In genomic region chr2:54666741-54667639, GRCh38 we compare ENCODE assay signal across 1 cellular context.
TF ChIP-seq lines count a peak whose summit lies in the region.

No MANE protein-coding gene starts in this region.

TF ChIP-seq in HepG2, 621 proteins besides CTCF, POLR2A, EP300 and RAD21 (continued from another document and continues in another):
- TF ChIP-seq SMAD1 (CRISPR knock-in tag; IDR thresholded peaks at IDR 0.05; ENCODE audit: borderline replicate concordance, low read depth) (peak; percentile 82; the same call in 1 of the 2 replicates), PAXIP1 (CRISPR knock-in tag; conservative IDR thresholded peaks at IDR 0.05) (peak; percentile 85), ZSCAN30 (CRISPR knock-in tag; IDR thresholded peaks at IDR 0.05) (no peak), U2AF2 (IDR thresholded peaks at IDR 0.05; ENCODE audit: low read depth, low read length) (no peak), ZNF333 (CRISPR knock-in tag; IDR thresholded peaks at IDR 0.05; ENCODE audit: borderline replicate concordance) (no peak), TIGD3 (CRISPR knock-in tag; IDR thresholded peaks at IDR 0.05; ENCODE audit: borderline replicate concordance) (no peak), NFIC (IDR thresholded peaks at IDR 0.05; ENCODE audit: low read length) (no peak), ZNF777 (CRISPR knock-in tag; IDR thresholded peaks at IDR 0.05) (no peak), HHEX (CRISPR knock-in tag; IDR thresholded peaks at IDR 0.05) (no peak), HCFC1 (IDR thresholded peaks at IDR 0.05; ENCODE audit: low read depth, low read length) (no peak), ZNF614 (CRISPR knock-in tag; IDR thresholded peaks at IDR 0.05; ENCODE audit: borderline replicate concordance) (peak; percentile 93), RORA (CRISPR knock-in tag; IDR thresholded peaks at IDR 0.05) (no peak), ZNF281 (CRISPR knock-in tag; IDR thresholded peaks at IDR 0.05; ENCODE audit: borderline replicate concordance) (no peak), HNRNPUL1 (IDR thresholded peaks at IDR 0.05; ENCODE audit: low read depth, low read length) (no peak), JUN (CRISPR knock-in tag; IDR thresholded peaks at IDR 0.05) (no peak), ZBTB25 (CRISPR knock-in tag; IDR thresholded peaks at IDR 0.05) (peak; percentile 79), ZNF747 (CRISPR knock-in tag; IDR thresholded peaks at IDR 0.05; ENCODE audit: borderline replicate concordance) (peak; percentile 38; the same call in 1 of the 2 replicates), ZNF430 (CRISPR knock-in tag; IDR thresholded peaks at IDR 0.05) (no peak), MIXL1 (CRISPR knock-in tag; IDR thresholded peaks at IDR 0.05) (peak; percentile 74), ZNF558 (CRISPR knock-in tag; IDR thresholded peaks at IDR 0.05; ENCODE audit: borderline replicate concordance) (no peak), ZNF383 (CRISPR knock-in tag; IDR thresholded peaks at IDR 0.05; ENCODE audit: borderline replicate concordance) (no peak), SUZ12 (IDR thresholded peaks at IDR 0.05; ENCODE audit: low read depth, low read length) (no peak), ZBTB7B (CRISPR knock-in tag; IDR thresholded peaks at IDR 0.05) (peak; percentile 95), ZNF468 (CRISPR knock-in tag; IDR thresholded peaks at IDR 0.05) (no peak), HDAC1 (CRISPR knock-in tag; IDR thresholded peaks at IDR 0.05) (peak; percentile 55), PLRG1 (conservative IDR thresholded peaks at IDR 0.05) (no peak), KAT2B (IDR thresholded peaks at IDR 0.05; ENCODE audit: borderline replicate concordance, low read depth, low read length) (no peak), E2F2 (CRISPR knock-in tag; IDR thresholded peaks at IDR 0.05; ENCODE audit: borderline replicate concordance) (no peak), SMARCC2 (IDR thresholded peaks at IDR 0.05) (no peak), ZNF547 (CRISPR knock-in tag; IDR thresholded peaks at IDR 0.05) (peak; percentile 66; the same call in 1 of the 2 replicates), JDP2 (CRISPR knock-in tag; IDR thresholded peaks at IDR 0.05; ENCODE audit: borderline replicate concordance) (no peak), ZNF704 (CRISPR knock-in tag; IDR thresholded peaks at IDR 0.05; ENCODE audit: borderline replicate concordance) (no peak), ZBTB34 (CRISPR knock-in tag; IDR thresholded peaks at IDR 0.05) (no peak), HOXA3 (CRISPR knock-in tag; IDR thresholded peaks at IDR 0.05) (peak; percentile 89), MXD1 (CRISPR knock-in tag; IDR thresholded peaks at IDR 0.05) (no peak), NCOA2 (CRISPR knock-in tag; IDR thresholded peaks at IDR 0.05) (peak; percentile 94), CSRNP2 (CRISPR knock-in tag; conservative IDR thresholded peaks at IDR 0.05; ENCODE audit: low read depth) (no peak), ZNF451 (CRISPR knock-in tag; IDR thresholded peaks at IDR 0.05) (0 out of 2 replicates have a peak, but pooled peaks have one; percentile 24), ZBTB42 (CRISPR knock-in tag; IDR thresholded peaks at IDR 0.05) (no peak), E2F5 (CRISPR knock-in tag; conservative IDR thresholded peaks at IDR 0.05) (no peak), NFKB2 (CRISPR knock-in tag; IDR thresholded peaks at IDR 0.05; ENCODE audit: borderline replicate concordance) (peak; percentile 37; the same call in 1 of the 2 replicates), TAF15 (IDR thresholded peaks at IDR 0.05; ENCODE audit: low read depth, low read length, poor library complexity, severe bottlenecking) (no peak), NFKBIZ (CRISPR knock-in tag; IDR thresholded peaks at IDR 0.05) (0 out of 2 replicates have a peak, but pooled peaks have one; percentile 53), YEATS4 (CRISPR knock-in tag; IDR thresholded peaks at IDR 0.05; ENCODE audit: borderline replicate concordance) (0 out of 2 replicates have a peak, but pooled peaks have one; percentile 50), NFYB (CRISPR knock-in tag; IDR thresholded peaks at IDR 0.05) (no peak), ZNF678 (CRISPR knock-in tag; IDR thresholded peaks at IDR 0.05) (no peak), LBX2 (CRISPR knock-in tag; IDR thresholded peaks at IDR 0.05; ENCODE audit: borderline replicate concordance) (no peak), ZFX (CRISPR knock-in tag; IDR thresholded peaks at IDR 0.05; ENCODE audit: low read depth) (no peak), CHD2 (IDR thresholded peaks at IDR 0.05; ENCODE audit: low read depth, low read length) (no peak), ZNF296 (CRISPR knock-in tag; conservative IDR thresholded peaks at IDR 0.05) (no peak), MTA3 (CRISPR knock-in tag; IDR thresholded peaks at IDR 0.05) (no peak), ZBTB43 (CRISPR knock-in tag; conservative IDR thresholded peaks at IDR 0.05) (no peak; the same call in 1 of the 2 replicates)
